ENCODE assay signal across 1 cellular context in genomic region chr16:1942810-1943726, GRCh38.
TF ChIP-seq lines count a peak whose summit lies in the region.

MSRB1 (minus strand) TSS chr16:1943199; CDS start chr16:1943156, 43 bp downstream.

TF ChIP-seq in HepG2, 621 proteins besides CTCF, POLR2A, EP300 and RAD21 (continued from another document and continues in another):
- TF ChIP-seq BATF2 (CRISPR knock-in tag; IDR thresholded peaks at IDR 0.05), result no peak
- TF ChIP-seq ZNF160 (CRISPR knock-in tag; IDR thresholded peaks at IDR 0.05), result peak; percentile 27; the same call in 1 of the 2 replicates
- TF ChIP-seq ZNF224 (CRISPR knock-in tag; IDR thresholded peaks at IDR 0.05), result peak; percentile 71; the same call in 1 of the 2 replicates
- peak; percentile 55; the same call in 1 of the 2 replicates for TF ChIP-seq ZNF574 (CRISPR knock-in tag; IDR thresholded peaks at IDR 0.05)
- peak; percentile 80; the same call in 1 of the 2 replicates for TF ChIP-seq ERF (CRISPR knock-in tag; IDR thresholded peaks at IDR 0.05)
- TF ChIP-seq KDM5B (CRISPR knock-in tag; IDR thresholded peaks at IDR 0.05; ENCODE audit: borderline replicate concordance), result peak; percentile 89; the same call in 1 of the 2 replicates
- 0 out of 2 replicates have a peak, but pooled peaks have one; percentile 22 for TF ChIP-seq HNRNPL (IDR thresholded peaks at IDR 0.05; ENCODE audit: low read depth, low read length)
- TF ChIP-seq KLF16 (CRISPR knock-in tag; IDR thresholded peaks at IDR 0.05), result peak in 1 of 2 experiments; percentile 79; a peak in 2 of 4 replicates
- TF ChIP-seq ZNF20 (CRISPR knock-in tag; IDR thresholded peaks at IDR 0.05), result 0 out of 2 replicates have a peak, but pooled peaks have one; percentile 68
- TF ChIP-seq IRF1 (CRISPR knock-in tag; IDR thresholded peaks at IDR 0.05; ENCODE audit: low read depth), result 0 out of 2 replicates have a peak, but pooled peaks have one; percentile 54
- TF ChIP-seq TCF7L2 (IDR thresholded peaks at IDR 0.05; ENCODE audit: low read depth, low read length), result no peak
- TF ChIP-seq ZNF33A (CRISPR knock-in tag; IDR thresholded peaks at IDR 0.05; ENCODE audit: borderline replicate concordance), result peak; percentile 85; the same call in 1 of the 2 replicates
- peak; percentile 77; the same call in 1 of the 2 replicates for TF ChIP-seq ZNF275 (CRISPR knock-in tag; IDR thresholded peaks at IDR 0.05; ENCODE audit: borderline replicate concordance)
- TF ChIP-seq ZNF607 (CRISPR knock-in tag; IDR thresholded peaks at IDR 0.05; ENCODE audit: borderline replicate concordance), result peak; percentile 68; the same call in 1 of the 2 replicates
- no peak for TF ChIP-seq THAP8 (CRISPR knock-in tag; IDR thresholded peaks at IDR 0.05; ENCODE audit: borderline replicate concordance)
- TF ChIP-seq ZNF543 (CRISPR knock-in tag; IDR thresholded peaks at IDR 0.05), result peak; percentile 87; the same call in 1 of the 2 replicates
- 0 out of 2 replicates have a peak, but pooled peaks have one; percentile 12 for TF ChIP-seq ZNF329 (CRISPR knock-in tag; IDR thresholded peaks at IDR 0.05; ENCODE audit: low read depth)
- 0 out of 2 replicates have a peak, but pooled peaks have one; percentile 43 for TF ChIP-seq ZNF33B (CRISPR knock-in tag; IDR thresholded peaks at IDR 0.05)
- TF ChIP-seq SP5 (CRISPR knock-in tag; IDR thresholded peaks at IDR 0.05; ENCODE audit: borderline replicate concordance, low read depth), result peak; percentile 39; the same call in 1 of the 2 replicates
- TF ChIP-seq NFATC3 (CRISPR knock-in tag; IDR thresholded peaks at IDR 0.05), result 0 out of 2 replicates have a peak, but pooled peaks have one; percentile 24
- peak; percentile 15; the same call in 1 of the 2 replicates for TF ChIP-seq E2F1 (CRISPR knock-in tag; IDR thresholded peaks at IDR 0.05)
- TF ChIP-seq JARID2 (CRISPR knock-in tag; IDR thresholded peaks at IDR 0.05; ENCODE audit: insufficient replicate concordance), result no peak
- TF ChIP-seq ZNF879 (CRISPR knock-in tag; IDR thresholded peaks at IDR 0.05), result peak; percentile 86; the same call in 1 of the 2 replicates
- 0 out of 2 replicates have a peak, but pooled peaks have one; percentile 31 for TF ChIP-seq ZFP36L2 (CRISPR knock-in tag; IDR thresholded peaks at IDR 0.05)
- peak; percentile 96 for TF ChIP-seq RBFOX2 (IDR thresholded peaks at IDR 0.05; ENCODE audit: low read depth, low read length)
- TF ChIP-seq MBNL3 (CRISPR knock-in tag; conservative IDR thresholded peaks at IDR 0.05), result no peak
- peak; percentile 60; the same call in 1 of the 2 replicates for TF ChIP-seq ZNF878 (CRISPR knock-in tag; IDR thresholded peaks at IDR 0.05)
- no peak for TF ChIP-seq ZBTB4 (CRISPR knock-in tag; IDR thresholded peaks at IDR 0.05; ENCODE audit: borderline replicate concordance)
- TF ChIP-seq ZNF18 (CRISPR knock-in tag; IDR thresholded peaks at IDR 0.05; ENCODE audit: insufficient replicate concordance), result peak; percentile 1
- 0 out of 2 replicates have a peak, but pooled peaks have one; percentile 30 for TF ChIP-seq RARG (CRISPR knock-in tag; IDR thresholded peaks at IDR 0.05; ENCODE audit: low read depth)
- TF ChIP-seq DPF2 (CRISPR knock-in tag; IDR thresholded peaks at IDR 0.05; ENCODE audit: borderline replicate concordance, low read depth), result no peak
- TF ChIP-seq ZBTB38 (CRISPR knock-in tag; IDR thresholded peaks at IDR 0.05), result peak; percentile 88
- TF ChIP-seq YY1 (IDR thresholded peaks at IDR 0.05; ENCODE audit: insufficient read depth, insufficient replicate concordance, low read depth, low read length), result peak; percentile 83
- TF ChIP-seq GABPA (IDR thresholded peaks at IDR 0.05; ENCODE audit: low read depth, low read length), result peak; percentile 44
- TF ChIP-seq GABPA (CRISPR knock-in tag; IDR thresholded peaks at IDR 0.05; ENCODE audit: low read depth), result peak; percentile 74
- TF ChIP-seq KDM4B (CRISPR knock-in tag; IDR thresholded peaks at IDR 0.05), result 0 out of 2 replicates have a peak, but pooled peaks have one; percentile 37
- TF ChIP-seq SP2 (CRISPR knock-in tag; IDR thresholded peaks at IDR 0.05), result peak; percentile 82
- no peak; the same call in 1 of the 2 replicates for TF ChIP-seq PLSCR1 (CRISPR knock-in tag; IDR thresholded peaks at IDR 0.05; ENCODE audit: borderline replicate concordance)
- TF ChIP-seq BCLAF1 (IDR thresholded peaks at IDR 0.05), result no peak
- no peak for TF ChIP-seq HNRNPUL1 (IDR thresholded peaks at IDR 0.05; ENCODE audit: low read depth, low read length)
- TF ChIP-seq POLR2AphosphoS5 (IDR thresholded peaks at IDR 0.05; ENCODE audit: low read depth, low read length), result peak; percentile 94
- peak; percentile 26; the same call in 1 of the 2 replicates for TF ChIP-seq SATB2 (CRISPR knock-in tag; IDR thresholded peaks at IDR 0.05)
